9 cellular contexts compared by ENCODE assay signal in genomic region chr11:134045799-134046635, GRCh38. TPM values are rescaled to one million over a fixed set of nuclear protein-coding genes. Genes with fewer than 3 reads are reported as not detected.
DNase-seq lines count a peak whose midpoint lies in the region; ATAC-seq and TF ChIP-seq lines count a peak whose summit lies in the region.
"Had no signal": no experiment of that assay in that cellular context is flagged by ENCODE, and none has a peak within 500 bp of the region (broad histone marks: within the 10 kb centered on the region; RNA-seq: fewer than 3 reads in every experiment).

No MANE protein-coding gene starts in this region.

- H3K4me1 Mint-ChIP-seq in type B pancreatic cell (ENCODE audit: unreplicated experiment) = peaks cover 23% of the 10 kb centered on the region

- no peaks in the 10 kb centered on the region for H3K9me3 Mint-ChIP-seq in type B pancreatic cell

- no peaks in the 10 kb centered on the region for H3K36me3 Mint-ChIP-seq in type B pancreatic cell

- peak; percentile 46 for DNase-seq in activated T-cell treated with anti-CD3 and anti-CD28 coated beads, Interleukin-2, amount 50 U/mL, for 1 hour
- DNase-seq in activated T-cell treated with anti-CD3 and anti-CD28 coated beads for 4 hours = no peak
- DNase-seq in SHP77 treated with DMSO at 0.1 percent for 48 hours (lab: John Stamatoyannopoulos, UW) = peak; percentile 54
- peak; percentile 18 to 64 for DNase-seq in cardiac muscle cell (ENCODE audit: low read depth in 1 of 2, low spot score in 1 of 2)
- no peak for DNase-seq in type B pancreatic cell (ENCODE audit: extremely low spot score, unreplicated experiment)
- DNase-seq in OCI-M2 (lab: John Stamatoyannopoulos, UW; ENCODE audit: unreplicated experiment) = no peak
- DNase-seq in ACHN = no peak

- H3K27ac Mint-ChIP-seq in type B pancreatic cell = no peak overlapping the region

- H3K36me3 ChIP-seq in cardiac muscle cell = no peaks in the 10 kb centered on the region

- in situ Hi-C loops in ACHN (cut with HindIII; ENCODE audit: low pct_ligation_motif_present, low pct_unique_long_range_greater_than_20kb, low sequenced_read_pairs) = no loop called here

- peaks cover 57% of the 10 kb centered on the region for H3K27me3 Mint-ChIP-seq in type B pancreatic cell

- H3K4me3 Mint-ChIP-seq in type B pancreatic cell = no peak overlapping the region

- peaks cover 10% of the 10 kb centered on the region for H3K4me1 ChIP-seq in cardiac muscle cell (ENCODE audit: low read depth)

- no peaks in the 10 kb centered on the region for H3K9me3 ChIP-seq in cardiac muscle cell (ENCODE audit: low read depth)

- no peak overlapping the region for H3K27ac ChIP-seq in cardiac muscle cell
- H3K27ac ChIP-seq: SK-N-MC had no signal

- no peaks in the 10 kb centered on the region for H3K27me3 ChIP-seq in cardiac muscle cell

- TF ChIP-seq CTCF in cardiac muscle cell (IDR thresholded peaks at IDR 0.05; ENCODE audit: low read depth, low read length) = peak; percentile 33
- peak; percentile 63 for TF ChIP-seq CTCF in type B pancreatic cell (conservative IDR thresholded peaks at IDR 0.05)

- H3K4me3 ChIP-seq in cardiac muscle cell = no peak overlapping the region
- H3K4me3 ChIP-seq: SK-N-MC had no signal

- no peak for ATAC-seq in HG02571 (IDR thresholded peaks at IDR 0.05; ENCODE audit: unreplicated experiment)

RNA-seq across cellular contexts. Expression of gene JAM3, which starts 22.9 kb away (rescaled TPM):
- total RNA-seq in cardiac muscle cell (36.6 and 38.2 TPM in 2 replicates), type B pancreatic cell (ENCODE audit: low replicate concordance) (6.3 and 50.3 TPM in 2 replicates)
- 49.0 and 51.3 TPM in 2 replicates for polyA plus RNA-seq in cardiac muscle cell

Comparison
In these comparisons a context has a peak if more than half of its experiments do, and no peak if none do; other contexts are left out.
1. DNase-seq: peak in activated T-cell treated with anti-CD3 and anti-CD28 coated beads, Interleukin-2, amount 50 U/mL, for 1 hour (single experiment), SHP77 treated with DMSO at 0.1 percent for 48 hours (single experiment) and cardiac muscle cell (2 of 2); none in activated T-cell treated with anti-CD3 and anti-CD28 coated beads for 4 hours (single experiment), type B pancreatic cell (single experiment), OCI-M2 (single experiment) and ACHN (single experiment).